Comparison of ENCODE assay signal across 1 cellular context in the genomic region with DNA sequence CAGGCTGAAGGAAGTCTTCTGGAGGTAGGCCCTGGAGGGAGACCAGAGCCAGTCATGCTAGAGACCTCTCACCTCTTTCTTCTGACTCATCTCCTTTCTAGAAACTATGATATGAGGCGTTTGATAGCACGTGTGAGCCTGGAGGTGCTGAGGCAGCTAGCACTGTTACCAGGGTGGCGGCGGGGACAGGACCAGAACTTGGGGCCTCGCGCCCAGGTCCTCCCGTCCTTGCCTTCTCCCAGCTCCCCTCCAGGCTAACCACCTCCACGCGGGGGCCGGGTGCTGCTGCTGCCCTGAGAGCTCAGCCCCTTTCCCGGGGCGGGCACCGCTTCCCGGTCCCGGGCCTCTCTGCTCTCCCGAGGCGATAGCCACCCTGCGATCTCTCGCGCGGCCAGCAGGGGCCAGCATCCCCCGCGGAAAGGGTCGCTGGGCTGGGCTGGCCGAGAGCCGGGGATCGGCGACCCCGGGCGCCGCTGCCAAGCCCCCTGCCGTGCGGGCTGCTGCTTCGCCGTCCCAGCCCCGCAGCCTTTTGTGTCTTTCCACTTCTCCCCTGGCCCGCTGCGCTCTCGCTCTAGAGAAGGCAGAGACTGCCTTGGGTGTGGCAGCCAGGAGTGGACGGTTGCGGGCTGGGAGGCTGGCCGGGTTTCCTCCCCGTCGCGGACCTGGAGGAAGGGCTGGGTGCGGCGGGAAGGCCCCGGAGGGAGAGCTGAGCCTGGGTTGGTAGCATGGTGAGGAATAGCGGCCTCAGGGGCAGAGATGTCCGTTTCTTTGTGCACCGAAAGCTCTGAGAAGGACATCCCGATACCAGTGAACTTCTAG.
TF ChIP-seq lines count a peak whose summit lies in the region.

No MANE protein-coding gene starts in this region.

TF ChIP-seq in HCT116, 20 proteins besides CTCF, POLR2A, EP300 and RAD21 (continued from another document):
- TF ChIP-seq, protein P1, sequence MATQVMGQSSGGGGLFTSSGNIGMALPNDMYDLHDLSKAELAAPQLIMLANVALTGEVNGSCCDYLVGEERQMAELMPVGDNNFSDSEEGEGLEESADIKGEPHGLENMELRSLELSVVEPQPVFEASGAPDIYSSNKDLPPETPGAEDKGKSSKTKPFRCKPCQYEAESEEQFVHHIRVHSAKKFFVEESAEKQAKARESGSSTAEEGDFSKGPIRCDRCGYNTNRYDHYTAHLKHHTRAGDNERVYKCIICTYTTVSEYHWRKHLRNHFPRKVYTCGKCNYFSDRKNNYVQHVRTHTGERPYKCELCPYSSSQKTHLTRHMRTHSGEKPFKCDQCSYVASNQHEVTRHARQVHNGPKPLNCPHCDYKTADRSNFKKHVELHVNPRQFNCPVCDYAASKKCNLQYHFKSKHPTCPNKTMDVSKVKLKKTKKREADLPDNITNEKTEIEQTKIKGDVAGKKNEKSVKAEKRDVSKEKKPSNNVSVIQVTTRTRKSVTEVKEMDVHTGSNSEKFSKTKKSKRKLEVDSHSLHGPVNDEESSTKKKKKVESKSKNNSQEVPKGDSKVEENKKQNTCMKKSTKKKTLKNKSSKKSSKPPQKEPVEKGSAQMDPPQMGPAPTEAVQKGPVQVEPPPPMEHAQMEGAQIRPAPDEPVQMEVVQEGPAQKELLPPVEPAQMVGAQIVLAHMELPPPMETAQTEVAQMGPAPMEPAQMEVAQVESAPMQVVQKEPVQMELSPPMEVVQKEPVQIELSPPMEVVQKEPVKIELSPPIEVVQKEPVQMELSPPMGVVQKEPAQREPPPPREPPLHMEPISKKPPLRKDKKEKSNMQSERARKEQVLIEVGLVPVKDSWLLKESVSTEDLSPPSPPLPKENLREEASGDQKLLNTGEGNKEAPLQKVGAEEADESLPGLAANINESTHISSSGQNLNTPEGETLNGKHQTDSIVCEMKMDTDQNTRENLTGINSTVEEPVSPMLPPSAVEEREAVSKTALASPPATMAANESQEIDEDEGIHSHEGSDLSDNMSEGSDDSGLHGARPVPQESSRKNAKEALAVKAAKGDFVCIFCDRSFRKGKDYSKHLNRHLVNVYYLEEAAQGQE (IDR thresholded peaks at IDR 0.05; ENCODE audit: low read depth): no peak
- TF ChIP-seq, protein P2, sequence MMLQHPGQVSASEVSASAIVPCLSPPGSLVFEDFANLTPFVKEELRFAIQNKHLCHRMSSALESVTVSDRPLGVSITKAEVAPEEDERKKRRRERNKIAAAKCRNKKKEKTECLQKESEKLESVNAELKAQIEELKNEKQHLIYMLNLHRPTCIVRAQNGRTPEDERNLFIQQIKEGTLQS (IDR thresholded peaks at IDR 0.05): no peak
- no peak for TF ChIP-seq EGR1 (IDR thresholded peaks at IDR 0.05; ENCODE audit: low read depth)
